Comparison of ENCODE assay signal across 10 cellular contexts in the genomic region with DNA sequence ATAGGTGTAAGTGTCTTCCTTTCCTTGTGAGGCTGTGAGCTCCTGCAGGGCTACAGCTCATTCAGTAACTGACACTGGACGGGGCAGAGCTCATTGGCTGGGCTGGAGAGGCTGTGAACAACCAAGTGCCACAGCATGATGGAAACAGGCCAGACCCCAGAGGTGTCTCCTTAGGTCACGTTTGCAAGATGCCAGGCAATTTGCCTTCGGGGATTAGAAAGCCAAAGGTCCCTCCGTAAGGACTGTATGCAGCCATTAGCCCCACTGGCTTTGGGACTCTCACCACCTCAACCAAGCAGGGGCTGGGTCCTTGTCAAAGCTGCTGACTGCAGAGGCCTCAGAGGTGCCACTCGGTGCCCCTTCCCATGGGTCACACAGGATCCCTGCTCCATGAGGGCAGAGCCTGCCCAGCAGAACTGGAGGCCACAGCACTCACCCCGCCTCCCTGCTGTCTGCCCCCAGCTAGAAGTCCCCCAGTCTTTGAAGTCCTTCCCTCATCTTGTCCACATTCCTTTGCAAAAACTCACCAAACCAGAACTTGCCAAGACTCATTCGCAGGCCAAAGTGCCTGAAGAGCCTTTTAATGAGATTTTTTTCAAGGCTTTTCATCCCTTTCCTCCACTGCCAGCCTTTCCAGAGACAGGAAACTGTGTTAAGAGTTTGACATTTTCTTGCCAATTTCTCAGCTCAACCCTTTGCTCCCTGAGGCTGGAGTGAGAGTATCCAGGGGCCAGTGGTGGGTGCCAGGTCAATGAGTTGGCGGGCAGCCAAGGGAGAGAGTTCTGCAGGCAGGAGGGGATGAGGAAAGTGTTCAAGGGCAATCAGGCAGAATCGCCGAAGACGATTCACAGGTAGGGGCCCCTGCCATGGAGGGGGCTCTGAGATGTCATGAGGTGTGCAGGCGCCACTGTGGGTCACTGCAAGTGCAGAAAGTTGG. TPM values are rescaled to one million over a fixed set of nuclear protein-coding genes. Genes with fewer than 3 reads are reported as not detected.
DNase-seq lines count a peak whose midpoint lies in the region; ATAC-seq and TF ChIP-seq lines count a peak whose summit lies in the region.
"Had no signal": no experiment of that assay in that cellular context is flagged by ENCODE, and none has a peak within 500 bp of the region (broad histone marks: within the 10 kb centered on the region; RNA-seq: fewer than 3 reads in every experiment).

No MANE protein-coding gene starts in this region.

- peaks cover 26% of the 10 kb centered on the region for H3K4me1 Mint-ChIP-seq in WTC11

- intact Hi-C loops in colonic mucosa (cut with DNase I), result no loop called here

- H3K9me3 Mint-ChIP-seq in WTC11, result no peaks in the 10 kb centered on the region

- peak overlapping the region; percentile 75 for H3K27ac ChIP-seq in cardiac muscle cell
- peak overlapping the region; percentile 12 for H3K27ac ChIP-seq in rectal smooth muscle tissue (ENCODE audit: low read depth, low read length)
- H3K27ac ChIP-seq in colonic mucosa, result no peak overlapping the region

- H3K9me3 ChIP-seq in cardiac muscle cell (ENCODE audit: low read depth) (no peaks in the 10 kb centered on the region), colonic mucosa (no peaks in the 10 kb centered on the region)

- H3K36me3 ChIP-seq in cardiac muscle cell, result no peaks in the 10 kb centered on the region
- no peaks in the 10 kb centered on the region for H3K36me3 ChIP-seq in rectal smooth muscle tissue (ENCODE audit: control insufficient read depth, insufficient read depth, low read length)
- H3K36me3 ChIP-seq in colonic mucosa, result no peaks in the 10 kb centered on the region

- TF ChIP-seq CTCF in WTC11 (IDR thresholded peaks at IDR 0.05) (no peak), cardiac muscle cell (IDR thresholded peaks at IDR 0.05; ENCODE audit: low read depth, low read length) (no peak), colonic mucosa (IDR thresholded peaks at IDR 0.05) (no peak)

- CTCF ChIA-PET in WTC11 (lab: Charles Lee), result interaction anchor here (1.5 kb wide), 1 partner anchor 30 kb away, joined by 13 read pairs; no protein-coding TSS in a partner anchor

- POLR2A ChIA-PET in WTC11 (lab: Charles Lee), result no interaction called here

- H3K4me3 ChIP-seq in cardiac muscle cell (no peak overlapping the region), rectal smooth muscle tissue (ENCODE audit: low read length) (no peak overlapping the region), colonic mucosa (no peak overlapping the region)

- H3K4me3 Mint-ChIP-seq in WTC11, result no peak overlapping the region
- H3K4me3 Mint-ChIP-seq: activated CD8-positive, alpha-beta T cell treated with anti-CD3 and anti-CD28 coated beads, Interleukin-2, amount 10 ng/mL, durations not matched to agents 7 days and 5 days had no signal

- H3K27me3 ChIP-seq in cardiac muscle cell (no peaks in the 10 kb centered on the region), rectal smooth muscle tissue (ENCODE audit: control insufficient read depth, insufficient read depth, low read length) (no peaks in the 10 kb centered on the region), colonic mucosa (no peaks in the 10 kb centered on the region)

- ATAC-seq in WTC11 (no peak; the same call in 1 of the 2 replicates), GM18870 (IDR thresholded peaks at IDR 0.05; ENCODE audit: unreplicated experiment) (no peak), HG03439 (IDR thresholded peaks at IDR 0.05; ENCODE audit: unreplicated experiment) (no peak)
- ATAC-seq: activated CD8-positive, alpha-beta T cell treated with anti-CD3 and anti-CD28 coated beads, Interleukin-2, amount 10 ng/mL, durations not matched to agents 7 days and 5 days had no signal

- H3K9ac ChIP-seq in rectal smooth muscle tissue (ENCODE audit: low read length), result no peak overlapping the region
- H3K9ac ChIP-seq in colonic mucosa (ENCODE audit: low read depth in 2 of 2, low read length in 2 of 2), result no peak overlapping the region

- H3K4me1 ChIP-seq in cardiac muscle cell (ENCODE audit: low read depth), result peaks cover 39% of the 10 kb centered on the region
- H3K4me1 ChIP-seq in rectal smooth muscle tissue (ENCODE audit: control insufficient read depth, insufficient read depth, low read length), result peaks cover 21% of the 10 kb centered on the region
- H3K4me1 ChIP-seq in colonic mucosa, result no peaks in the 10 kb centered on the region

- peak overlapping the region; percentile 66 for H3K27ac Mint-ChIP-seq in WTC11
- H3K27ac Mint-ChIP-seq: activated CD8-positive, alpha-beta T cell treated with anti-CD3 and anti-CD28 coated beads, Interleukin-2, amount 10 ng/mL, durations not matched to agents 7 days and 5 days had no signal

- 0 out of 2 replicates have a peak, but pooled peaks cover 9% of the 10 kb centered on the region for H3K36me3 Mint-ChIP-seq in WTC11

- H3K27me3 Mint-ChIP-seq in WTC11 (ENCODE audit: low read depth), result no peaks in the 10 kb centered on the region

- DNase-seq in EL, result peak; percentile 97
- DNase-seq in WTC11 (ENCODE audit: low spot score), result no peak
- DNase-seq in cardiac muscle cell (ENCODE audit: low read depth in 1 of 2, low spot score in 1 of 2), result peak; percentile 71 to 91
- DNase-seq in RKO (ENCODE audit: low spot score), result no peak
- DNase-seq in colonic mucosa, result no peak
- DNase-seq: activated CD8-positive, alpha-beta T cell treated with anti-CD3 and anti-CD28 coated beads, Interleukin-2, amount 10 ng/mL, durations not matched to agents 7 days and 5 days; NCI-H524 treated with DMSO at 0.1 percent for 48 hours had no signal

TF ChIP-seq in WTC11, 78 proteins besides CTCF, POLR2A, EP300 and RAD21:
- TF ChIP-seq CBFB (CRISPR knock-in tag; IDR thresholded peaks at IDR 0.05; ENCODE audit: low read depth) (no peak), ESRRA (CRISPR knock-in tag; IDR thresholded peaks at IDR 0.05; ENCODE audit: borderline replicate concordance) (no peak), GTF2I (CRISPR knock-in tag; conservative IDR thresholded peaks at IDR 0.05) (no peak), RELA (CRISPR knock-in tag; IDR thresholded peaks at IDR 0.05; ENCODE audit: borderline replicate concordance) (no peak), KAT7 (CRISPR knock-in tag; IDR thresholded peaks at IDR 0.05; ENCODE audit: borderline replicate concordance) (no peak), MXD4 (CRISPR knock-in tag; IDR thresholded peaks at IDR 0.05; ENCODE audit: borderline replicate concordance) (no peak), CREB1 (CRISPR knock-in tag; IDR thresholded peaks at IDR 0.05) (no peak), GABPB1 (CRISPR knock-in tag; IDR thresholded peaks at IDR 0.05) (no peak)
- TF ChIP-seq, protein P1, sequence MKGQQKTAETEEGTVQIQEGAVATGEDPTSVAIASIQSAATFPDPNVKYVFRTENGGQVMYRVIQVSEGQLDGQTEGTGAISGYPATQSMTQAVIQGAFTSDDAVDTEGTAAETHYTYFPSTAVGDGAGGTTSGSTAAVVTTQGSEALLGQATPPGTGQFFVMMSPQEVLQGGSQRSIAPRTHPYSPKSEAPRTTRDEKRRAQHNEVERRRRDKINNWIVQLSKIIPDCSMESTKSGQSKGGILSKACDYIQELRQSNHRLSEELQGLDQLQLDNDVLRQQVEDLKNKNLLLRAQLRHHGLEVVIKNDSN (CRISPR knock-in tag; IDR thresholded peaks at IDR 0.05), result no peak
- TF ChIP-seq, protein P2, sequence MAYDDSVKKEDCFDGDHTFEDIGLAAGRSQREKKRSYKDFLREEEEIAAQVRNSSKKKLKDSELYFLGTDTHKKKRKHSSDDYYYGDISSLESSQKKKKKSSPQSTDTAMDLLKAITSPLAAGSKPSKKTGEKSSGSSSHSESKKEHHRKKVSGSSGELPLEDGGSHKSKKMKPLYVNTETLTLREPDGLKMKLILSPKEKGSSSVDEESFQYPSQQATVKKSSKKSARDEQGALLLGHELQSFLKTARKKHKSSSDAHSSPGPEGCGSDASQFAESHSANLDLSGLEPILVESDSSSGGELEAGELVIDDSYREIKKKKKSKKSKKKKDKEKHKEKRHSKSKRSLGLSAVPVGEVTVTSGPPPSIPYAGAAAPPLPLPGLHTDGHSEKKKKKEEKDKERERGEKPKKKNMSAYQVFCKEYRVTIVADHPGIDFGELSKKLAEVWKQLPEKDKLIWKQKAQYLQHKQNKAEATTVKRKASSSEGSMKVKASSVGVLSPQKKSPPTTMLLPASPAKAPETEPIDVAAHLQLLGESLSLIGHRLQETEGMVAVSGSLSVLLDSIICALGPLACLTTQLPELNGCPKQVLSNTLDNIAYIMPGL (CRISPR knock-in tag; IDR thresholded peaks at IDR 0.05), result no peak
- TF ChIP-seq, protein P3, sequence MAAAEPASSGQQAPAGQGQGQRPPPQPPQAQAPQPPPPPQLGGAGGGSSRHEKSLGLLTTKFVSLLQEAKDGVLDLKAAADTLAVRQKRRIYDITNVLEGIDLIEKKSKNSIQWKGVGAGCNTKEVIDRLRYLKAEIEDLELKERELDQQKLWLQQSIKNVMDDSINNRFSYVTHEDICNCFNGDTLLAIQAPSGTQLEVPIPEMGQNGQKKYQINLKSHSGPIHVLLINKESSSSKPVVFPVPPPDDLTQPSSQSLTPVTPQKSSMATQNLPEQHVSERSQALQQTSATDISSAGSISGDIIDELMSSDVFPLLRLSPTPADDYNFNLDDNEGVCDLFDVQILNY (CRISPR knock-in tag; IDR thresholded peaks at IDR 0.05), result no peak
TF ChIP-seq in WTC11: peak in this region for 0.

RNA-seq across cellular contexts. Expression of gene SLC25A51, which starts 39.7 kb away (rescaled TPM):
- total RNA-seq in WTC11 (2021), result 15.0 to 16.2 TPM (median 15.4 TPM) in 3 replicates
- 17.0 and 21.1 TPM in 2 replicates for total RNA-seq in cardiac muscle cell
- polyA plus RNA-seq in cardiac muscle cell, result 13.0 and 14.1 TPM in 2 replicates
- total RNA-seq in colonic mucosa, result 10 to 100 TPM; 19.4 to 22.7 TPM

Comparison
In these comparisons a context has a peak if more than half of its experiments do, and no peak if none do; other contexts are left out.
1. DNase-seq: peak in EL (single experiment) and cardiac muscle cell (2 of 2); none in WTC11 (single experiment), RKO (single experiment) and colonic mucosa (single experiment).